In the genomic region with DNA sequence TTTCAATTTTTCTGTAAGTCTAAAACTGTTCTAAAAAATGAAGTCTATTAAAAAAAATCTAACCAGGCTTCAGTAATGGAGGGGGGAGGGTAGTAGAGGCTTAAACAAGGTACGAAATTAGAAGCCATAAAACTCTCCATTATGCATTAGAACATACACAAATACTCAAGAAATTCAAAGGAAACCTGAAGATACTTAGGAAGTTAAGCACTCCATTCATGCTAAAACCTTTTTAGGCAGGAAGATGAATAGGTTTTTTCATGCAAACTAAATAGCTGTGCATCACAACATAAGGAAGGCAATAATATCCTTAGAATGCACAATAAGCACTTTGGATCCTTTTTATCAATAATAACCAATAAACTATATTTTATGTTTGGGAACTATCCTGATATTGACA, we compare ENCODE assay signal across 11 cellular contexts. TPM values are rescaled to one million over a fixed set of nuclear protein-coding genes. Genes with fewer than 3 reads are reported as not detected.
DNase-seq lines count a peak whose midpoint lies in the region; ATAC-seq and TF ChIP-seq lines count a peak whose summit lies in the region.
"Had no signal": no experiment of that assay in that cellular context is flagged by ENCODE, and none has a peak within 500 bp of the region (broad histone marks: within the 10 kb centered on the region; RNA-seq: fewer than 3 reads in every experiment).

No MANE protein-coding gene starts in this region.

- TF ChIP-seq RAD21 in SK-N-SH (IDR thresholded peaks at IDR 0.05; ENCODE audit: low read length): no peak

- no peaks in the 10 kb centered on the region for H3K9me3 ChIP-seq in SK-N-SH
- H3K9me3 ChIP-seq in PC-3 (ENCODE audit: low read length): no peaks in the 10 kb centered on the region
- no peaks in the 10 kb centered on the region for H3K9me3 ChIP-seq in endodermal cell (ENCODE audit: control insufficient read depth, low read length)

- H3K79me2 ChIP-seq in SK-N-SH (ENCODE audit: insufficient read depth): peaks cover 72% of the 10 kb centered on the region
- peaks cover 66% of the 10 kb centered on the region for H3K79me2 ChIP-seq in PC-3 (ENCODE audit: low read length)

- H3K9ac ChIP-seq in SK-N-SH (peak overlapping the region; percentile 93; the same call in 1 of the 2 replicates), PC-3 (ENCODE audit: low read length) (peak overlapping the region; percentile 89; the same call in 1 of the 2 replicates), endodermal cell (ENCODE audit: extremely low read depth, low read length, poor library complexity, severe bottlenecking) (peak overlapping the region; percentile 84)

- H3K27ac Mint-ChIP-seq in endodermal cell: no peak overlapping the region
- no peak overlapping the region for H3K27ac Mint-ChIP-seq in progenitor cell of endocrine pancreas

- intact Hi-C loops in PC-3 (cut with micrococcal nuclease): no loop called here
- intact Hi-C loops in left colon (cut with DNase I, micrococcal nuclease): no loop called here

- TF ChIP-seq CTCF in SK-N-SH (IDR thresholded peaks at IDR 0.05) (no peak), PC-3 (conservative IDR thresholded peaks at IDR 0.05; ENCODE audit: low read depth, low read length) (no peak), endodermal cell (conservative IDR thresholded peaks at IDR 0.05) (no peak), progenitor cell of endocrine pancreas (IDR thresholded peaks at IDR 0.05; ENCODE audit: unreplicated experiment) (no peak)

- H3K36me3 ChIP-seq in SK-N-SH (replicated peaks in 1 of 2; ENCODE audit: control insufficient read depth in 1 of 2, insufficient read depth in 2 of 2, low read length in 1 of 2) (no peaks in the 10 kb centered on the region), PC-3 (ENCODE audit: low read depth, low read length) (no peaks in the 10 kb centered on the region), endodermal cell (ENCODE audit: control insufficient read depth, insufficient read depth, low read length) (peaks cover 10% of the 10 kb centered on the region)

- H3K27me3 Mint-ChIP-seq in endodermal cell (ENCODE audit: insufficient read depth) (no peaks in the 10 kb centered on the region), progenitor cell of endocrine pancreas (no peaks in the 10 kb centered on the region)

- CTCF ChIA-PET in SK-N-SH (lab: Yijun Ruan, JAX) (no interaction called here), PC-3 (lab: Charles Lee) (no interaction called here)

- BruUV-seq in PC-3 (replicated peaks; lab: Mats Ljungman, UMichigan): no TSS peak

- ATAC-seq in SK-N-SH treated with all-trans-retinoic acid at 6 μM for 48 hours (no peak), PC-3 (no peak), GM19351 (IDR thresholded peaks at IDR 0.05; ENCODE audit: unreplicated experiment) (no peak), left colon (no peak)

- peaks cover 4 to 13% of the 10 kb centered on the region in 2 experiments; a peak in 2 of 4 replicates for H3K4me1 ChIP-seq in SK-N-SH (ENCODE audit: control insufficient read depth in 1 of 2, insufficient read depth in 2 of 2, low read depth in 1 of 2, low read length in 1 of 2)
- peaks cover 12% of the 10 kb centered on the region for H3K4me1 ChIP-seq in PC-3 (ENCODE audit: insufficient read depth, low read length)
- no peaks in the 10 kb centered on the region for H3K4me1 ChIP-seq in endodermal cell (ENCODE audit: control insufficient read depth, insufficient read depth, low read length)

- H3K4me3 Mint-ChIP-seq in endodermal cell (peak overlapping the region; percentile 94), progenitor cell of endocrine pancreas (ENCODE audit: low read depth) (peak overlapping the region; percentile 95)

- 92% methylated on average over 1 of the region's 1 CpG for WGBS in SK-N-SH (ENCODE audit: low lambda C conversion rate)
- WGBS in endodermal cell (ENCODE audit: insufficient coverage in 1 of 2, insufficient read length in 1 of 2), 2 experiments: 67% methylated on average over 1 of the region's 1 CpG; no CpG with 5 or more reads in 1 of the 2 experiments

- H3K4me2 ChIP-seq in SK-N-SH (peak overlapping the region; percentile 83), PC-3 (ENCODE audit: low read length) (peak overlapping the region; percentile 87)

- H3K36me3 Mint-ChIP-seq in endodermal cell (ENCODE audit: low read depth) (peaks cover 7% of the 10 kb centered on the region), progenitor cell of endocrine pancreas (ENCODE audit: insufficient read depth) (peaks cover 4% of the 10 kb centered on the region)

- H3K27ac ChIP-seq in SK-N-SH (ENCODE audit: low read depth in 2 of 2, low read length in 1 of 2) (no peak overlapping the region), PC-3 (ENCODE audit: low read length) (no peak overlapping the region), endodermal cell (ENCODE audit: low read depth, low read length) (no peak overlapping the region)
- H3K27ac ChIP-seq: 22Rv1 had no signal

- DNase-seq in SK-N-SH (no peak), PC-3 (no peak), endodermal cell (no peak), progenitor cell of endocrine pancreas (ENCODE audit: low spot score, unreplicated experiment) (no peak), MV-4-11 (lab: John Stamatoyannopoulos, UW) (no peak), left colon (no peak)
- DNase-seq: effector memory CD4-positive, alpha-beta T cell; NCI-H1436 treated with DMSO at 0.1 percent for 48 hours had no signal

- TF ChIP-seq EP300 in SK-N-SH (IDR thresholded peaks at IDR 0.05; ENCODE audit: borderline replicate concordance in 1 of 2, low read depth in 1 of 2, low read length in 1 of 2): no peak

- H3K4me1 Mint-ChIP-seq in endodermal cell: peaks cover 16% of the 10 kb centered on the region
- H3K4me1 Mint-ChIP-seq in progenitor cell of endocrine pancreas (ENCODE audit: low read depth): peaks cover 23% of the 10 kb centered on the region

- H3K4me3 ChIP-seq in SK-N-SH (ENCODE audit: low read depth in 2 of 2, low read length in 1 of 2) (peak overlapping the region; percentile 87 to 89; a peak in 2 of 4 replicates), PC-3 (ENCODE audit: low read length) (peak overlapping the region; percentile 91), endodermal cell (ENCODE audit: low read length) (peak overlapping the region; percentile 96)

- H3K27me3 ChIP-seq in SK-N-SH (ENCODE audit: insufficient read depth): no peaks in the 10 kb centered on the region
- no peaks in the 10 kb centered on the region for H3K27me3 ChIP-seq in PC-3 (ENCODE audit: low read length)
- H3K27me3 ChIP-seq in endodermal cell (ENCODE audit: control insufficient read depth, insufficient read depth, low read length, poor library complexity, severe bottlenecking): no peaks in the 10 kb centered on the region

- no peaks in the 10 kb centered on the region for H3K9me2 ChIP-seq in SK-N-SH
- H3K9me2 ChIP-seq in PC-3 (replicated peaks; ENCODE audit: low read length): no peaks in the 10 kb centered on the region

- H3F3A ChIP-seq in SK-N-SH (replicated peaks; ENCODE audit: insufficient read depth) (peaks cover 4% of the 10 kb centered on the region), PC-3 (ENCODE audit: low read length, unreplicated experiment) (no peaks in the 10 kb centered on the region)

- no peaks in the 10 kb centered on the region for H3K9me3 Mint-ChIP-seq in endodermal cell
- no peaks in the 10 kb centered on the region for H3K9me3 Mint-ChIP-seq in progenitor cell of endocrine pancreas (ENCODE audit: low read depth)

- POLR2A ChIA-PET in SK-N-SH (lab: Yijun Ruan, JAX): no interaction called here
- POLR2A ChIA-PET in PC-3 (lab: Charles Lee; ENCODE audit: unreplicated experiment): no interaction called here

- H2AFZ ChIP-seq in SK-N-SH (ENCODE audit: low read depth) (no peak overlapping the region), PC-3 (ENCODE audit: low read length) (no peak overlapping the region)

- H4K20me1 ChIP-seq in SK-N-SH (ENCODE audit: insufficient read depth): peaks cover 55% of the 10 kb centered on the region
- peaks cover 27% of the 10 kb centered on the region for H4K20me1 ChIP-seq in PC-3 (ENCODE audit: low read length)

TF ChIP-seq in SK-N-SH, 30 proteins besides CTCF, POLR2A, EP300 and RAD21 (continues in another document):
- TF ChIP-seq FOSL2 (IDR thresholded peaks at IDR 0.05; ENCODE audit: borderline replicate concordance, low read depth) (no peak), FOXM1 (IDR thresholded peaks at IDR 0.05; ENCODE audit: low read depth) (no peak), POLR2AphosphoS5 (IDR thresholded peaks at IDR 0.05; ENCODE audit: low read depth, low read length) (no peak), EZH2phosphoT487 (IDR thresholded peaks at IDR 0.05; ENCODE audit: borderline replicate concordance, low read depth) (no peak), RFX5 (IDR thresholded peaks at IDR 0.05; ENCODE audit: low read length) (no peak)

TF ChIP-seq in SK-N-SH treated with all-trans-retinoic acid at 6 μM for 48 hours, 23 proteins besides CTCF, POLR2A, EP300 and RAD21 (continues in another document):
- TF ChIP-seq, protein P1, sequence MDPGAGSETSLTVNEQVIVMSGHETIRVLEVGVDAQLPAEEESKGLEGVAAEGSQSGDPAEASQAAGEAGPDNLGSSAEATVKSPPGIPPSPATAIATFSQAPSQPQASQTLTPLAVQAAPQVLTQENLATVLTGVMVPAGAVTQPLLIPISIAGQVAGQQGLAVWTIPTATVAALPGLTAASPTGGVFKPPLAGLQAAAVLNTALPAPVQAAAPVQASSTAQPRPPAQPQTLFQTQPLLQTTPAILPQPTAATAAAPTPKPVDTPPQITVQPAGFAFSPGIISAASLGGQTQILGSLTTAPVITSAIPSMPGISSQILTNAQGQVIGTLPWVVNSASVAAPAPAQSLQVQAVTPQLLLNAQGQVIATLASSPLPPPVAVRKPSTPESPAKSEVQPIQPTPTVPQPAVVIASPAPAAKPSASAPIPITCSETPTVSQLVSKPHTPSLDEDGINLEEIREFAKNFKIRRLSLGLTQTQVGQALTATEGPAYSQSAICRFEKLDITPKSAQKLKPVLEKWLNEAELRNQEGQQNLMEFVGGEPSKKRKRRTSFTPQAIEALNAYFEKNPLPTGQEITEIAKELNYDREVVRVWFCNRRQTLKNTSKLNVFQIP (CRISPR knock-in tag; IDR thresholded peaks at IDR 0.05; ENCODE audit: borderline replicate concordance, low read depth): no peak
- no peak for TF ChIP-seq ESRRG (CRISPR knock-in tag; IDR thresholded peaks at IDR 0.05)
- TF ChIP-seq ZFP3 (CRISPR knock-in tag; IDR thresholded peaks at IDR 0.05): no peak

RNA-seq across cellular contexts. Expression of a gene that starts 2.4 kb away (rescaled TPM):
- 39.1 and 48.8 TPM in 2 replicates for polyA plus RNA-seq in SK-N-SH (2012; rRNA removed)
- polyA plus RNA-seq in SK-N-SH (2012; cell fraction: cytosol; rRNA removed): 70.7 and 85.3 TPM in 2 replicates
- polyA plus RNA-seq in SK-N-SH (2012; cell fraction: nucleus; rRNA removed): 15.7 and 31.3 TPM in 2 replicates
- total RNA-seq in PC-3 (2014; rRNA removed) (97.9 and 109 TPM in 2 replicates), endodermal cell (10 to 100 TPM; 77.9 to 79.5 TPM), progenitor cell of endocrine pancreas (81.0 and 88.6 TPM in 2 replicates), left colon (100 to 1,000 TPM; 144 to 154 TPM)
- 82.2 TPM for polyA plus RNA-seq in endodermal cell (2013, experiment 1 of 2)
- polyA plus RNA-seq in endodermal cell (2013, experiment 2 of 2): 83.5 TPM

RNA-seq across cellular contexts. Expression of a gene that starts 29.2 kb away (rescaled TPM):
- polyA plus RNA-seq in SK-N-SH (2012; rRNA removed): 28.3 and 29.2 TPM in 2 replicates
- 36.1 and 43.7 TPM in 2 replicates for polyA plus RNA-seq in SK-N-SH (2012; cell fraction: cytosol; rRNA removed)
- 9.6 and 13.6 TPM in 2 replicates for polyA plus RNA-seq in SK-N-SH (2012; cell fraction: nucleus; rRNA removed)
- total RNA-seq in PC-3 (2014; rRNA removed) (48.0 and 80.8 TPM in 2 replicates), endodermal cell (10 to 100 TPM; 36.4 to 55.3 TPM), progenitor cell of endocrine pancreas (31.5 and 34.7 TPM in 2 replicates), left colon (10 to 100 TPM; 39.9 to 44.1 TPM)
- polyA plus RNA-seq in endodermal cell (2013, experiment 1 of 2): 51.1 TPM
- polyA plus RNA-seq in endodermal cell (2013, experiment 2 of 2): 50.3 TPM
